In the genomic region with DNA sequence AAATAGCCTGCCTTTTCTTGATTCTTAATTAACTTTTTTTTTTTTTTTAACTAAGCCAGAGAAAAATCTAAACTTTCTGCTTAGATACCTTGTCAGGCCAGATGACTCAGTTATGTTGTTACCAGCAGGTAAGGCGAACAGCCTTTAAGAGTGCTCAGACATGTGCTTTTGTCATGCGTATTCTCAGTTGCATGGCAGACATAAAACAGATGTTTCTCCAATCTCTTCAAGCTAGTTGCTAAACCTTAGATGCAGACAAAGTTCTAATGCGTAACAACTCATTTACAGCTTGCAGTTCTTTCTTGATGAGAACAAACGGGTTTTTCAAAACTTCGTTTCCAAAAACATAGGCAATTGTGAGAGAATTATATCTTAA, we compare ENCODE assay signal across 18 cellular contexts. TPM values are rescaled to one million over a fixed set of nuclear protein-coding genes. Genes with fewer than 3 reads are reported as not detected.
A peak's percentile ranks its signal among the peaks of the same experiment; 100 is the strongest.
DNase-seq lines count a peak whose midpoint lies in the region; ATAC-seq and TF ChIP-seq lines count a peak whose summit lies in the region.
"Had no signal": no experiment of that assay in that cellular context is flagged by ENCODE, and none has a peak within 500 bp of the region (broad histone marks: within the 10 kb centered on the region; RNA-seq: fewer than 3 reads in every experiment).

No MANE protein-coding gene starts in this region.

- H3K4me3 ChIP-seq in fibroblast of pulmonary artery (replicated peaks; ENCODE audit: low read depth, low read length) = no peak overlapping the region
- no peak overlapping the region for H3K4me3 ChIP-seq in trophoblast cell (ENCODE audit: low read depth, low read length)
- H3K4me3 ChIP-seq in right lobe of liver = no peak overlapping the region
- H3K4me3 ChIP-seq: Peyer's patch had no signal

- H3K14ac ChIP-seq in trophoblast cell (ENCODE audit: low read length) = no peak overlapping the region

- no peak for TF ChIP-seq CTCF in fibroblast of pulmonary artery (IDR thresholded peaks at IDR 0.05; ENCODE audit: low read length, missing control alignments)
- no peak for TF ChIP-seq CTCF in right lobe of liver (IDR thresholded peaks at IDR 0.05)

- no peaks in the 10 kb centered on the region for H3K27me3 ChIP-seq in trophoblast cell (ENCODE audit: insufficient read depth, low read length)
- no peaks in the 10 kb centered on the region for H3K27me3 ChIP-seq in right lobe of liver
- H3K27me3 ChIP-seq: Peyer's patch had no signal

- H4K12ac ChIP-seq in trophoblast cell (ENCODE audit: low read depth, low read length) = no peak overlapping the region

- H3K9ac ChIP-seq in trophoblast cell (ENCODE audit: low read length) = no peak overlapping the region

- intact Hi-C loops in right lobe of liver (cut with DNase I) = no loop called here

- no peak for ATAC-seq in right lobe of liver
- ATAC-seq: CD8-positive, alpha-beta T cell had no signal

- H3K9me3 ChIP-seq in trophoblast cell (ENCODE audit: insufficient read depth, low read depth, low read length) = no peaks in the 10 kb centered on the region
- H3K9me3 ChIP-seq in right lobe of liver = no peaks in the 10 kb centered on the region
- H3K9me3 ChIP-seq: Peyer's patch had no signal

- H2BK12ac ChIP-seq in trophoblast cell (ENCODE audit: low read length) = no peak overlapping the region

- no peak overlapping the region for H4K8ac ChIP-seq in trophoblast cell (ENCODE audit: low read depth, low read length)

- H3K79me2 ChIP-seq in trophoblast cell (ENCODE audit: control insufficient read depth, insufficient read depth, low read length, poor library complexity) = no peaks in the 10 kb centered on the region

- H3K79me1 ChIP-seq in trophoblast cell (ENCODE audit: low read length) = peaks cover 3% of the 10 kb centered on the region

- H2AFZ ChIP-seq in trophoblast cell (ENCODE audit: insufficient read depth, low read length, poor library complexity) = no peak overlapping the region

- TF ChIP-seq POLR2A in right lobe of liver (IDR thresholded peaks at IDR 0.05) = no peak

- H3K4me1 ChIP-seq in trophoblast cell (ENCODE audit: control insufficient read depth in 1 of 2, insufficient read depth in 2 of 2, low read length in 2 of 2) (peaks cover 0 to 3% of the 10 kb centered on the region in 2 experiments), right lobe of liver (no peaks in the 10 kb centered on the region)
- H3K4me1 ChIP-seq: Peyer's patch had no signal

- H3K4me2 ChIP-seq in trophoblast cell (ENCODE audit: low read length) = peak overlapping the region; percentile 76

- no CpG with 5 or more reads among the region's 5 CpGs for WGBS in trophoblast cell (ENCODE audit: extremely low coverage, insufficient coverage, insufficient read length)
- 45% methylated on average over 5 of the region's 5 CpGs for WGBS in right lobe of liver (ENCODE audit: insufficient coverage, low coverage, low lambda C conversion rate, missing lambda C conversion rate)

- H3K23ac ChIP-seq in trophoblast cell (ENCODE audit: low read length) = no peak overlapping the region

- no peak overlapping the region for H2AK5ac ChIP-seq in trophoblast cell (ENCODE audit: low read length)

- no peak overlapping the region for H3K4ac ChIP-seq in trophoblast cell (ENCODE audit: low read depth, low read length)

- H3K36me3 ChIP-seq in trophoblast cell (ENCODE audit: control insufficient read depth in 1 of 2, insufficient read depth in 2 of 2, low read length in 2 of 2) (no peaks in the 10 kb centered on the region), right lobe of liver (no peaks in the 10 kb centered on the region)
- H3K36me3 ChIP-seq: Peyer's patch had no signal

- no peak overlapping the region for H2BK120ac ChIP-seq in trophoblast cell (ENCODE audit: insufficient read depth, low read length, poor library complexity)

- no peak overlapping the region for H4K91ac ChIP-seq in trophoblast cell (ENCODE audit: low read depth, low read length)

- H3K27ac ChIP-seq in trophoblast cell (ENCODE audit: low read depth, low read length) (peak overlapping the region; percentile 58), right lobe of liver (no peak overlapping the region)
- H3K27ac ChIP-seq: Peyer's patch had no signal

- DNase-seq in SK-N-DZ (ENCODE audit: low spot score) (peak; percentile 4), fibroblast of pulmonary artery (ENCODE audit: low read depth) (peak; percentile 7), iPS-NIHi7 (ENCODE audit: extremely low spot score) (peak; percentile 19), trophoblast cell (peak; percentile 2 to 28), SKM-1 treated with dmso at 0.1 percent for 144 hours (lab: John Stamatoyannopoulos, UW; ENCODE audit: unreplicated experiment) (no peak), right lobe of liver (no peak)
- DNase-seq in activated CD8-positive, alpha-beta memory T cell treated with anti-CD3 and anti-CD28 coated beads, Interleukin-2, amount 50 U/mL, for 4 hours = no peak
- DNase-seq: CD8-positive, alpha-beta T cell; DMS79 treated with DMSO at 0.1 percent for 48 hours; KG1; NCI-H1092; NCI-H1694; NCI-H82; Peyer's patch; SIG-M5 had no signal

- no peak overlapping the region for H2BK5ac ChIP-seq in trophoblast cell (ENCODE audit: low read depth, low read length, poor library complexity)

- H3K18ac ChIP-seq in trophoblast cell (ENCODE audit: low read length) = no peak overlapping the region

RNA-seq across cellular contexts. Expression of a gene that starts 49.7 kb away (rescaled TPM):
- polyA plus RNA-seq in SK-N-DZ (2014; cell fraction: cytosol; rRNA removed) = not detected in 2 replicates
- polyA plus RNA-seq in SK-N-DZ (2014; cell fraction: nucleus; rRNA removed) = not detected in 2 replicates
- not detected in 2 replicates for polyA plus RNA-seq in trophoblast cell (2013)
- total RNA-seq in right lobe of liver = not detected
- total RNA-seq: CD8-positive, alpha-beta T cell; MCF 10A; Peyer's patch had no signal
- polyA plus RNA-seq: AG04450, BJ had no signal

Comparison
In these comparisons a context has a peak if more than half of its experiments do, and no peak if none do; other contexts are left out.
1. DNase-seq: peak in SK-N-DZ (single experiment), fibroblast of pulmonary artery (single experiment), iPS-NIHi7 (single experiment) and trophoblast cell (2 of 2); none in SKM-1 treated with dmso at 0.1 percent for 144 hours (single experiment), activated CD8-positive, alpha-beta memory T cell treated with anti-CD3 and anti-CD28 coated beads, Interleukin-2, amount 50 U/mL, for 4 hours (single experiment) and right lobe of liver (0 of 3).